Comparison of ENCODE assay signal across 8 cellular contexts in genomic region chr7:13990319-13990983, GRCh38. TPM values are rescaled to one million over a fixed set of nuclear protein-coding genes. Genes with fewer than 3 reads are reported as not detected.
DNase-seq lines count a peak whose midpoint lies in the region; ATAC-seq and TF ChIP-seq lines count a peak whose summit lies in the region.

No MANE protein-coding gene starts in this region.

- intact Hi-C loops in right lobe of liver (cut with DNase I), result no loop called here

- no peaks in the 10 kb centered on the region for H3K27me3 ChIP-seq in ectodermal cell (ENCODE audit: control insufficient read depth, insufficient read depth, low read length, poor library complexity, severe bottlenecking)
- H3K27me3 ChIP-seq in right lobe of liver, result no peaks in the 10 kb centered on the region

- H3K4me3 ChIP-seq in GM12875 (ENCODE audit: low read depth, low read length) (peak overlapping the region; percentile 40), ectodermal cell (ENCODE audit: insufficient read depth, low read depth, low read length) (peak overlapping the region; percentile 45), right lobe of liver (peak overlapping the region; percentile 70 to 73 (median 73))

- no peak for TF ChIP-seq CTCF in GM12875 (IDR thresholded peaks at IDR 0.05; ENCODE audit: borderline replicate concordance, insufficient read depth, low read depth, low read length)
- no peak for TF ChIP-seq CTCF in right lobe of liver (IDR thresholded peaks at IDR 0.05)

- H3K4me1 ChIP-seq in ectodermal cell (ENCODE audit: control insufficient read depth, insufficient read depth, low read length) (peaks cover 12% of the 10 kb centered on the region), right lobe of liver (peaks cover 0 to 15% (median 5%) of the 10 kb centered on the region in 4 donors)

- ATAC-seq in HG02571 (IDR thresholded peaks at IDR 0.05; ENCODE audit: unreplicated experiment), result peak; percentile 47
- peak; percentile 26 to 41 (median 37) for ATAC-seq in right lobe of liver

- H3K36me3 ChIP-seq in ectodermal cell (ENCODE audit: control insufficient read depth, insufficient read depth, low read length), result no peaks in the 10 kb centered on the region
- no peaks in the 10 kb centered on the region for H3K36me3 ChIP-seq in right lobe of liver

- peak; percentile 86 for DNase-seq in NCI-H1105 (lab: John Stamatoyannopoulos, UW)
- DNase-seq in SKM-1 treated with dmso at 0.1 percent for 144 hours (lab: John Stamatoyannopoulos, UW; ENCODE audit: unreplicated experiment), result peak; percentile 75
- DNase-seq in right lobe of liver, result peak; percentile 30 to 51 (median 50)
- DNase-seq in GOT3 (lab: John Stamatoyannopoulos, UW), result no peak

- WGBS in ectodermal cell, 2 experiments, result 1% methylated on average over 24 of the region's 24 CpGs
- 0% methylated on average over 23 of the region's 24 CpGs for WGBS in right lobe of liver (ENCODE audit: insufficient coverage, low coverage, low lambda C conversion rate, missing lambda C conversion rate)

- no peak for TF ChIP-seq POLR2A in right lobe of liver (IDR thresholded peaks at IDR 0.05)

- H3K27ac ChIP-seq in ectodermal cell (ENCODE audit: insufficient read depth, low read depth, low read length, poor library complexity, severe bottlenecking) (peak overlapping the region; percentile 82), right lobe of liver (peak overlapping the region; percentile 81 to 86 (median 83)), temporal lobe (ENCODE audit: low read depth, low read length) (peak overlapping the region; percentile 52)

- H3K9me3 ChIP-seq in ectodermal cell (ENCODE audit: control insufficient read depth, low read length) (no peaks in the 10 kb centered on the region), right lobe of liver (no peaks in the 10 kb centered on the region)

RNA-seq across cellular contexts. Expression of gene ETV1, which starts 1.0 kb away (rescaled TPM):
- 24.3 TPM for polyA plus RNA-seq in ectodermal cell (2013, experiment 1 of 4)
- 27.8 TPM for polyA plus RNA-seq in ectodermal cell (2013, experiment 2 of 4)
- 17.9 TPM for polyA plus RNA-seq in ectodermal cell (2013, experiment 3 of 4)
- 23.8 TPM for polyA plus RNA-seq in ectodermal cell (2013, experiment 4 of 4)
- total RNA-seq in right lobe of liver, result 1 to 10 TPM; 3.3 to 8.2 (median 5.6) TPM
- total RNA-seq in temporal lobe, result 34.4 TPM
